Comparison of ENCODE assay signal across 2 cellular contexts in the genomic region with DNA sequence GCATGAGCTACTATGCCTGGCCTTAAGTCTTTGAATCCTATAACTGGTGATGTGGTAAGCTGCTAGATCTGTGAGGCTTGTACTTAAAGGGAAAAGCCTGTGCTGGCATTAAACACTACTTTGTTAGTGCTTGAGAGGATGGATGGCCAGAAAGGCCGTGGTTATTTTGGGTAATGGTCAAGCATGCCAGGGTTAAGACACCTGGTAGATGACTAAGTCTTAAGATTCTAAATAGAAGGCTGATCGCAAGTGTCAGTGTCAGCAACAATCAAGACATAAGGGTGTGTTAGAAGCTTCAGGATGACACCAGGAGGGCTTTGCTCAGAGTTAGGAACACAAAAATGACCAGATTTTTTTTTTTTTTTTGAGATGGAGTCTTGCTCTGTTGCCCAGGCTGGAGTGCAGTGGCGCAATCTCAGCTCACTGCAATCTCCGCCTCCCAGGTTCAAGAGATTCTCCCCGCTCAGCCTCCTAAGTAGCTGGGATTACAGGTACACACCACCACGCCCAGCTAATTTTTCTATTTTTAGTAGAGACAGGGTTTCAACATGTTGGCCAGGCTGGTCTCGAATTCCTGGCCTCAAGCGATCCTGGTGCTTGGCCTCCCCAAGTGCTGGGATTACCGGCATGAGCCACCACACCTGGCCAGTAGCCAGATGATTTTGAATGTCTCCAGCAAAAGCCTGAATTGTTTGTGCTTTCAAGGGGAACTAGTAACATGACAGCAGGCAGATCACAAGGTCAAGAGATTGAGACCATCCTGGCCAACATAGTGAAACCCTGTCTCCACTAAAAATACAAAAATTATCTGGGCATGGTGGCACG. TPM values are rescaled to one million over a fixed set of nuclear protein-coding genes. Genes with fewer than 3 reads are reported as not detected.
"Had no signal": no experiment of that assay in that cellular context is flagged by ENCODE, and none has a peak within 500 bp of the region (broad histone marks: within the 10 kb centered on the region; RNA-seq: fewer than 3 reads in every experiment).

No MANE protein-coding gene starts in this region.

RNA-seq across cellular contexts. Expression of a gene that starts 41.7 kb away (rescaled TPM):
- total RNA-seq: HepG2, NCI-H460 had no signal
- polyA plus RNA-seq: HepG2 had no signal
